Comparison of ENCODE assay signal across 22 cellular contexts in genomic region chr6:30042914-30043313, GRCh38. TPM values are rescaled to one million over a fixed set of nuclear protein-coding genes. Genes with fewer than 3 reads are reported as not detected.
"Had no signal": no experiment of that assay in that cellular context is flagged by ENCODE, and none has a peak within 500 bp of the region (broad histone marks: within the 10 kb centered on the region; RNA-seq: fewer than 3 reads in every experiment).

No MANE protein-coding gene starts in this region.

- DNase-seq: activated CD4-positive, alpha-beta T cell treated with anti-CD3 and anti-CD28 coated beads, Interleukin-2, amount 10 ng/mL, durations not matched to agents 7 days and 5 days; activated naive CD4-positive, alpha-beta T cell treated with Interleukin-2 at 50 U/mL for 16 hours; activated naive CD8-positive, alpha-beta T cell treated with anti-CD3 and anti-CD28 coated beads, Interleukin-2, amount 10 ng/mL, durations not matched to agents 7 days and 5 days; activated T-cell treated with anti-CD3 and anti-CD28 coated beads, Interleukin-2, amount 50 U/mL, for 1 hour; colonic mucosa; gastrocnemius medialis; hypothalamus; left ventricle myocardium inferior; naive thymus-derived CD4-positive, alpha-beta T cell; sigmoid colon; stimulated activated CD4-positive, alpha-beta T cell treated with anti-CD3 and anti-CD28 coated beads, Interleukin-15, amount 100 ng/mL, for 24 hours; stimulated activated naive CD4-positive, alpha-beta T cell treated with Interleukin-2 at 50 U/mL for 16 hours; substantia nigra; T1000; thyroid gland had no signal

- H3K27ac ChIP-seq: colonic mucosa, dorsolateral prefrontal cortex, esophagus muscularis mucosa, gastrocnemius medialis, left ventricle myocardium inferior, neural progenitor cell, sigmoid colon, thyroid gland had no signal

- H3K9me3 Mint-ChIP-seq: activated CD4-positive, alpha-beta T cell treated with anti-CD3 and anti-CD28 coated beads, Interleukin-2, amount 10 ng/mL, durations not matched to agents 7 days and 5 days; activated naive CD8-positive, alpha-beta T cell treated with anti-CD3 and anti-CD28 coated beads, Interleukin-2, amount 10 ng/mL, durations not matched to agents 7 days and 5 days; activated T-helper 2 cell treated with anti-CD3 and anti-CD28 coated beads, Interferon-gamma antibody, Interleukin-2, Interleukin-4, amounts not matched to agents 10 μg/mL and 5 μg/mL and 100 μg/mL, durations not matched to agents 14 hours and 24 hours and 36 hours; naive thymus-derived CD4-positive, alpha-beta T cell; neural progenitor cell had no signal

- H3K4me1 Mint-ChIP-seq: neural progenitor cell had no signal

- H3K36me3 Mint-ChIP-seq: activated naive CD8-positive, alpha-beta T cell treated with anti-CD3 and anti-CD28 coated beads, Interleukin-2, amount 10 ng/mL, durations not matched to agents 7 days and 5 days; neural progenitor cell had no signal

- H3K27me3 Mint-ChIP-seq: activated CD4-positive, alpha-beta T cell treated with anti-CD3 and anti-CD28 coated beads, Interleukin-2, amount 10 ng/mL, durations not matched to agents 7 days and 5 days; activated naive CD8-positive, alpha-beta T cell treated with anti-CD3 and anti-CD28 coated beads, Interleukin-2, amount 10 ng/mL, durations not matched to agents 7 days and 5 days; naive thymus-derived CD4-positive, alpha-beta T cell had no signal

- H3K27ac Mint-ChIP-seq: activated CD4-positive, alpha-beta T cell treated with anti-CD3 and anti-CD28 coated beads, Interleukin-2, amount 10 ng/mL, durations not matched to agents 7 days and 5 days; activated naive CD8-positive, alpha-beta T cell treated with anti-CD3 and anti-CD28 coated beads, Interleukin-2, amount 10 ng/mL, durations not matched to agents 7 days and 5 days; naive thymus-derived CD4-positive, alpha-beta T cell; neural progenitor cell had no signal

- H3K4me3 Mint-ChIP-seq: activated CD4-positive, alpha-beta T cell treated with anti-CD3 and anti-CD28 coated beads, Interleukin-2, amount 10 ng/mL, durations not matched to agents 7 days and 5 days; activated naive CD8-positive, alpha-beta T cell treated with anti-CD3 and anti-CD28 coated beads, Interleukin-2, amount 10 ng/mL, durations not matched to agents 7 days and 5 days; naive thymus-derived CD4-positive, alpha-beta T cell; neural progenitor cell had no signal

- ATAC-seq: gastrocnemius medialis; naive thymus-derived CD4-positive, alpha-beta T cell had no signal

RNA-seq across cellular contexts. Expression of gene RNF39, which starts 32.7 kb away (rescaled TPM):
- total RNA-seq: activated CD4-positive, alpha-beta T cell treated with anti-CD3 and anti-CD28 coated beads, Interleukin-2, amount 10 ng/mL, durations not matched to agents 7 days and 5 days; activated naive CD8-positive, alpha-beta T cell treated with anti-CD3 and anti-CD28 coated beads, Interleukin-2, amount 10 ng/mL, durations not matched to agents 7 days and 5 days; activated T-helper 2 cell treated with anti-CD3 and anti-CD28 coated beads, Interferon-gamma antibody, Interleukin-2, Interleukin-4, amounts not matched to agents 10 μg/mL and 5 μg/mL and 100 μg/mL, durations not matched to agents 14 hours and 24 hours and 36 hours; gastrocnemius medialis; left ventricle myocardium inferior; lung microvascular endothelial cell; naive thymus-derived CD4-positive, alpha-beta T cell; posterior vena cava; sigmoid colon; T-helper 1 cell treated with Interleukin-12 subunit alpha and Interleukin-12 subunit beta and Interleukin-4 antibody, amounts not matched to agents 30 ng/mL and 1 ng/mL, for 36 hours; thyroid gland had no signal
